ENCODE assay signal across 1 cellular context in the genomic region with DNA sequence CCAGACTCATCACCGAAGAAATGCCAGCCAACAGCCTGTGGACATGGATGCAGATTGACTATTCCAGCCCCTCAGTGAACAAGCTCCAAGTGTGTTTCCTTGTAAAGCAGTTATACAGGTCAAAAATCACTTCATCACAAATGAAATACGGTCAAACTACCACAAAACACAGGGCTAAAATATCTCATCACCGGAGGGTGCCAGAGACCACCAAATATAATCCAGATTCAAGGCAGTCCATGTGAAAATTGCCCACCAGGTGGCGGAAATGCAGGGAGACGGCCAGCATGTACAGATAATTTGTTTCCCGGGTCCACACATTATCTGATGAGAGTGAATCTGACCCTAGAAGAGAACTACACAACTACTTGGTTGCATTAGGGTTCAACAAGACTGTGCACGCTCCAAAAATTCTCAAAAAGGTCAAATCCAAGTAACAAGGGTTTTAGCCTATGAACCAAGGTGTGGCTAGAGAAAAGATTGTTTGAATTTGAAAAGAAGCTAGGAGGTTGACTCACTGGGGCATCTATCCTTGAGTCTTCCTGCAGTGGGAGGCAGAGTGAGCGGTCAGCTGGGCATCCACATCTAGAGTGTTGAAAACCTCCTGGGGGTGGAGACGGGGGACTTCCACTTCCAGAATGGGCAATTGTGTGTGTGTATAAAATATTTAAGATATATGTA.
TF ChIP-seq lines count a peak whose summit lies in the region.

No MANE protein-coding gene starts in this region.

TF ChIP-seq in GM23338, 12 proteins besides CTCF, POLR2A, EP300 and RAD21 (continued from another document):
- TF ChIP-seq, protein P1, sequence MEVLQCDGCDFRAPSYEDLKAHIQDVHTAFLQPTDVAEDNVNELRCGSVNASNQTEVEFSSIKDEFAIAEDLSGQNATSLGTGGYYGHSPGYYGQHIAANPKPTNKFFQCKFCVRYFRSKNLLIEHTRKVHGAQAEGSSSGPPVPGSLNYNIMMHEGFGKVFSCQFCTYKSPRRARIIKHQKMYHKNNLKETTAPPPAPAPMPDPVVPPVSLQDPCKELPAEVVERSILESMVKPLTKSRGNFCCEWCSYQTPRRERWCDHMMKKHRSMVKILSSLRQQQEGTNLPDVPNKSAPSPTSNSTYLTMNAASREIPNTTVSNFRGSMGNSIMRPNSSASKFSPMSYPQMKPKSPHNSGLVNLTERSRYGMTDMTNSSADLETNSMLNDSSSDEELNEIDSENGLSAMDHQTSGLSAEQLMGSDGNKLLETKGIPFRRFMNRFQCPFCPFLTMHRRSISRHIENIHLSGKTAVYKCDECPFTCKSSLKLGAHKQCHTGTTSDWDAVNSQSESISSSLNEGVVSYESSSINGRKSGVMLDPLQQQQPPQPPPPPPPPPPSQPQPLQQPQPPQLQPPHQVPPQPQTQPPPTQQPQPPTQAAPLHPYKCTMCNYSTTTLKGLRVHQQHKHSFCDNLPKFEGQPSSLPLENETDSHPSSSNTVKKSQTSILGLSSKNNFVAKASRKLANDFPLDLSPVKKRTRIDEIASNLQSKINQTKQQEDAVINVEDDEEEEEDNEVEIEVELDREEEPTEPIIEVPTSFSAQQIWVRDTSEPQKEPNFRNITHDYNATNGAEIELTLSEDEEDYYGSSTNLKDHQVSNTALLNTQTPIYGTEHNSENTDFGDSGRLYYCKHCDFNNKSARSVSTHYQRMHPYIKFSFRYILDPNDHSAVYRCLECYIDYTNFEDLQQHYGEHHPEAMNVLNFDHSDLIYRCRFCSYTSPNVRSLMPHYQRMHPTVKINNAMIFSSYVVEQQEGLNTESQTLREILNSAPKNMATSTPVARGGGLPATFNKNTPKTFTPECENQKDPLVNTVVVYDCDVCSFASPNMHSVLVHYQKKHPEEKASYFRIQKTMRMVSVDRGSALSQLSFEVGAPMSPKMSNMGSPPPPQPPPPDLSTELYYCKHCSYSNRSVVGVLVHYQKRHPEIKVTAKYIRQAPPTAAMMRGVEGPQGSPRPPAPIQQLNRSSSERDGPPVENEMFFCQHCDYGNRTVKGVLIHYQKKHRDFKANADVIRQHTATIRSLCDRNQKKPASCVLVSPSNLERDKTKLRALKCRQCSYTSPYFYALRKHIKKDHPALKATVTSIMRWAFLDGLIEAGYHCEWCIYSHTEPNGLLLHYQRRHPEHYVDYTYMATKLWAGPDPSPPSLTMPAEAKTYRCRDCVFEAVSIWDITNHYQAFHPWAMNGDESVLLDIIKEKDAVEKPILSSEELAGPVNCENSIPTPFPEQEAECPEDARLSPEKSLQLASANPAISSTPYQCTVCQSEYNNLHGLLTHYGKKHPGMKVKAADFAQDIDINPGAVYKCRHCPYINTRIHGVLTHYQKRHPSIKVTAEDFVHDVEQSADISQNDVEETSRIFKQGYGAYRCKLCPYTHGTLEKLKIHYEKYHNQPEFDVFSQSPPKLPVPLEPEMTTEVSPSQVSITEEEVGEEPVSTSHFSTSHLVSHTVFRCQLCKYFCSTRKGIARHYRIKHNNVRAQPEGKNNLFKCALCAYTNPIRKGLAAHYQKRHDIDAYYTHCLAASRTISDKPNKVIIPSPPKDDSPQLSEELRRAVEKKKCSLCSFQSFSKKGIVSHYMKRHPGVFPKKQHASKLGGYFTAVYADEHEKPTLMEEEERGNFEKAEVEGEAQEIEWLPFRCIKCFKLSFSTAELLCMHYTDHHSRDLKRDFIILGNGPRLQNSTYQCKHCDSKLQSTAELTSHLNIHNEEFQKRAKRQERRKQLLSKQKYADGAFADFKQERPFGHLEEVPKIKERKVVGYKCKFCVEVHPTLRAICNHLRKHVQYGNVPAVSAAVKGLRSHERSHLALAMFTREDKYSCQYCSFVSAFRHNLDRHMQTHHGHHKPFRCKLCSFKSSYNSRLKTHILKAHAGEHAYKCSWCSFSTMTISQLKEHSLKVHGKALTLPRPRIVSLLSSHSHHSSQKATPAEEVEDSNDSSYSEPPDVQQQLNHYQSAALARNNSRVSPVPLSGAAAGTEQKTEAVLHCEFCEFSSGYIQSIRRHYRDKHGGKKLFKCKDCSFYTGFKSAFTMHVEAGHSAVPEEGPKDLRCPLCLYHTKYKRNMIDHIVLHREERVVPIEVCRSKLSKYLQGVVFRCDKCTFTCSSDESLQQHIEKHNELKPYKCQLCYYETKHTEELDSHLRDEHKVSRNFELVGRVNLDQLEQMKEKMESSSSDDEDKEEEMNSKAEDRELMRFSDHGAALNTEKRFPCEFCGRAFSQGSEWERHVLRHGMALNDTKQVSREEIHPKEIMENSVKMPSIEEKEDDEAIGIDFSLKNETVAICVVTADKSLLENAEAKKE (CRISPR knock-in tag; IDR thresholded peaks at IDR 0.05) = no peak
- TF ChIP-seq, protein P2, sequence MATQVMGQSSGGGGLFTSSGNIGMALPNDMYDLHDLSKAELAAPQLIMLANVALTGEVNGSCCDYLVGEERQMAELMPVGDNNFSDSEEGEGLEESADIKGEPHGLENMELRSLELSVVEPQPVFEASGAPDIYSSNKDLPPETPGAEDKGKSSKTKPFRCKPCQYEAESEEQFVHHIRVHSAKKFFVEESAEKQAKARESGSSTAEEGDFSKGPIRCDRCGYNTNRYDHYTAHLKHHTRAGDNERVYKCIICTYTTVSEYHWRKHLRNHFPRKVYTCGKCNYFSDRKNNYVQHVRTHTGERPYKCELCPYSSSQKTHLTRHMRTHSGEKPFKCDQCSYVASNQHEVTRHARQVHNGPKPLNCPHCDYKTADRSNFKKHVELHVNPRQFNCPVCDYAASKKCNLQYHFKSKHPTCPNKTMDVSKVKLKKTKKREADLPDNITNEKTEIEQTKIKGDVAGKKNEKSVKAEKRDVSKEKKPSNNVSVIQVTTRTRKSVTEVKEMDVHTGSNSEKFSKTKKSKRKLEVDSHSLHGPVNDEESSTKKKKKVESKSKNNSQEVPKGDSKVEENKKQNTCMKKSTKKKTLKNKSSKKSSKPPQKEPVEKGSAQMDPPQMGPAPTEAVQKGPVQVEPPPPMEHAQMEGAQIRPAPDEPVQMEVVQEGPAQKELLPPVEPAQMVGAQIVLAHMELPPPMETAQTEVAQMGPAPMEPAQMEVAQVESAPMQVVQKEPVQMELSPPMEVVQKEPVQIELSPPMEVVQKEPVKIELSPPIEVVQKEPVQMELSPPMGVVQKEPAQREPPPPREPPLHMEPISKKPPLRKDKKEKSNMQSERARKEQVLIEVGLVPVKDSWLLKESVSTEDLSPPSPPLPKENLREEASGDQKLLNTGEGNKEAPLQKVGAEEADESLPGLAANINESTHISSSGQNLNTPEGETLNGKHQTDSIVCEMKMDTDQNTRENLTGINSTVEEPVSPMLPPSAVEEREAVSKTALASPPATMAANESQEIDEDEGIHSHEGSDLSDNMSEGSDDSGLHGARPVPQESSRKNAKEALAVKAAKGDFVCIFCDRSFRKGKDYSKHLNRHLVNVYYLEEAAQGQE (IDR thresholded peaks at IDR 0.05; ENCODE audit: unreplicated experiment) = no peak
- TF ChIP-seq STAT1 (IDR thresholded peaks at IDR 0.05; ENCODE audit: unreplicated experiment) (no peak), NANOG (IDR thresholded peaks at IDR 0.05; ENCODE audit: borderline replicate concordance) (no peak), CREB1 (CRISPR knock-in tag; IDR thresholded peaks at IDR 0.05; ENCODE audit: low read depth) (no peak; the same call in 1 of the 2 replicates), JUNB (IDR thresholded peaks at IDR 0.05; ENCODE audit: unreplicated experiment) (no peak), ZNF114 (CRISPR knock-in tag; IDR thresholded peaks at IDR 0.05) (no peak), EZH2phosphoT487 (IDR thresholded peaks at IDR 0.05; ENCODE audit: unreplicated experiment) (no peak), ZNF331 (CRISPR knock-in tag; IDR thresholded peaks at IDR 0.05; ENCODE audit: low read depth) (no peak)
